In the genomic region with DNA sequence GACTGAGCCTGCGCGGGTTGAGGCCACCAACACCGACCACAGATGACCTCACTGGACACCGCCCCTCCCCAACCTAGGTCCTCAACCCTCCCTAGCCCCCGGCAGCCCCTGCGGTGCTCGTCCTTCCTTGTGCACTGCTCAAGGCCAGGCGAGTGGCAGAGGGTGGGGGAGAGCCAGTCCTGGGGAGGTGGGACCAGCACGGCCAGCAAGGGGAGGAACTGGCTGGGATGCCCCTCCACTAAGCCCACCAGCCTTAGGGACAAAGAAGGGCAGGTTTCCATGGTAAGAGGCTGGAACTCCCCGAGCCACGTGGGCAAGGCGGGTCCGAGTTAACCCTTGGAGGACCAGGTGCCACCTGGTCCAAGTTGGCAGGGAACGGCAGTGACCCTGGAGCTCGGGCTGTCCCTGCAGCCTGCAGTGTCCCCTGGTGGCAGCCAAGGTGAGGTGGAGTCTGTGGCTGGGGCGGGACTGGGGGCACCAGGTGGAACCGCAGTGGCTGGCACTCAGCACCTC, we compare ENCODE assay signal across 8 cellular contexts. TPM values are rescaled to one million over a fixed set of nuclear protein-coding genes. Genes with fewer than 3 reads are reported as not detected.
A peak's percentile ranks its signal among the peaks of the same experiment; 100 is the strongest.
DNase-seq lines count a peak whose midpoint lies in the region; ATAC-seq and TF ChIP-seq lines count a peak whose summit lies in the region.

No MANE protein-coding gene starts in this region.

- TF ChIP-seq POLR2A in upper lobe of left lung (IDR thresholded peaks at IDR 0.05): no peak

- H3K27ac Mint-ChIP-seq in activated CD4-positive, alpha-beta T cell treated with anti-CD3 and anti-CD28 coated beads for 36 hours: no peak overlapping the region
- no peak overlapping the region for H3K27ac Mint-ChIP-seq in activated T-helper 1 cell treated with anti-CD3 and anti-CD28 coated beads, Interleukin-12 subunit alpha, Interleukin-12 subunit beta, Interleukin-2, Interleukin-4 antibody, amounts not matched to agents 30 ng/mL and 10 ng/mL and 1 ng/mL, durations not matched to agents 14 hours and 24 hours and 36 hours

- intact Hi-C loops in activated CD4-positive, alpha-beta T cell treated with anti-CD3 and anti-CD28 coated beads for 36 hours (cut with DNase I, micrococcal nuclease): no loop called here
- intact Hi-C loops in activated T-helper 1 cell treated with anti-CD3 and anti-CD28 coated beads, Interleukin-12 subunit alpha, Interleukin-12 subunit beta, Interleukin-2, Interleukin-4 antibody, amounts not matched to agents 30 ng/mL and 10 ng/mL and 1 ng/mL, durations not matched to agents 14 hours and 24 hours and 36 hours (cut with micrococcal nuclease): loop anchor here (2.0 kb wide), 1 partner anchor 23 kb away; no protein-coding TSS in a partner anchor

- no peak overlapping the region for H3K4me3 Mint-ChIP-seq in activated CD4-positive, alpha-beta T cell treated with anti-CD3 and anti-CD28 coated beads for 36 hours
- no peak overlapping the region for H3K4me3 Mint-ChIP-seq in activated T-helper 1 cell treated with anti-CD3 and anti-CD28 coated beads, Interleukin-12 subunit alpha, Interleukin-12 subunit beta, Interleukin-2, Interleukin-4 antibody, amounts not matched to agents 30 ng/mL and 10 ng/mL and 1 ng/mL, durations not matched to agents 14 hours and 24 hours and 36 hours

- TF ChIP-seq CTCF in upper lobe of left lung (IDR thresholded peaks at IDR 0.05): peak; percentile 57 to 85 (median 74)

- peak; percentile 59 for DNase-seq in activated CD4-positive, alpha-beta T cell treated with anti-CD3 and anti-CD28 coated beads for 36 hours
- no peak for DNase-seq in activated CD4-positive, alpha-beta T cell treated with anti-CD3 and anti-CD28 coated beads for 1 hour
- peak; percentile 95 for DNase-seq in NCI-H2196 (lab: John Stamatoyannopoulos, UW; ENCODE audit: unreplicated experiment)
- peak; percentile 29 for DNase-seq in adipocyte (ENCODE audit: low read depth)
- DNase-seq in iPS-NIHi7 (ENCODE audit: extremely low spot score): peak; percentile 87
- peak; percentile 52 to 55 for DNase-seq in upper lobe of left lung
- DNase-seq in activated T-helper 1 cell treated with anti-CD3 and anti-CD28 coated beads, Interleukin-12 subunit alpha, Interleukin-12 subunit beta, Interleukin-2, Interleukin-4 antibody, amounts not matched to agents 30 ng/mL and 10 ng/mL and 1 ng/mL, durations not matched to agents 14 hours and 24 hours and 36 hours (ENCODE audit: low spot score): no peak

- no peak for TF ChIP-seq EP300 in upper lobe of left lung (IDR thresholded peaks at IDR 0.05)

- CTCF ChIA-PET in activated CD4-positive, alpha-beta T cell treated with anti-CD3 and anti-CD28 coated beads for 36 hours (lab: Charles Lee): no interaction called here

- H3K4me1 Mint-ChIP-seq in activated CD4-positive, alpha-beta T cell treated with anti-CD3 and anti-CD28 coated beads for 36 hours: no peaks in the 10 kb centered on the region
- H3K4me1 Mint-ChIP-seq in activated T-helper 1 cell treated with anti-CD3 and anti-CD28 coated beads, Interleukin-12 subunit alpha, Interleukin-12 subunit beta, Interleukin-2, Interleukin-4 antibody, amounts not matched to agents 30 ng/mL and 10 ng/mL and 1 ng/mL, durations not matched to agents 14 hours and 24 hours and 36 hours (ENCODE audit: low read depth): no peaks in the 10 kb centered on the region

- H3K4me3 ChIP-seq in adipocyte (ENCODE audit: low read length) (no peak overlapping the region), upper lobe of left lung (no peak overlapping the region)

- H3K36me3 Mint-ChIP-seq in activated CD4-positive, alpha-beta T cell treated with anti-CD3 and anti-CD28 coated beads for 36 hours (ENCODE audit: low read depth): peaks cover 11% of the 10 kb centered on the region
- H3K36me3 Mint-ChIP-seq in activated T-helper 1 cell treated with anti-CD3 and anti-CD28 coated beads, Interleukin-12 subunit alpha, Interleukin-12 subunit beta, Interleukin-2, Interleukin-4 antibody, amounts not matched to agents 30 ng/mL and 10 ng/mL and 1 ng/mL, durations not matched to agents 14 hours and 24 hours and 36 hours (ENCODE audit: low read depth): peaks cover 8% of the 10 kb centered on the region

- ATAC-seq in activated CD4-positive, alpha-beta T cell treated with anti-CD3 and anti-CD28 coated beads for 36 hours: peak; percentile 57
- ATAC-seq in upper lobe of left lung (ENCODE audit: low FRiP score in 2 of 2) (peak; percentile 14 to 26), GM18909 (IDR thresholded peaks at IDR 0.05; ENCODE audit: poor library complexity, unreplicated experiment) (no peak)

- no peak overlapping the region for H3K9ac ChIP-seq in adipocyte (ENCODE audit: low read length)

- H3K9me3 Mint-ChIP-seq in activated CD4-positive, alpha-beta T cell treated with anti-CD3 and anti-CD28 coated beads for 36 hours (ENCODE audit: low read depth): no peaks in the 10 kb centered on the region
- no peaks in the 10 kb centered on the region for H3K9me3 Mint-ChIP-seq in activated T-helper 1 cell treated with anti-CD3 and anti-CD28 coated beads, Interleukin-12 subunit alpha, Interleukin-12 subunit beta, Interleukin-2, Interleukin-4 antibody, amounts not matched to agents 30 ng/mL and 10 ng/mL and 1 ng/mL, durations not matched to agents 14 hours and 24 hours and 36 hours

- POLR2A ChIA-PET in activated CD4-positive, alpha-beta T cell treated with anti-CD3 and anti-CD28 coated beads for 36 hours (lab: Charles Lee): no interaction called here

- H3K27me3 Mint-ChIP-seq in activated CD4-positive, alpha-beta T cell treated with anti-CD3 and anti-CD28 coated beads for 36 hours: peaks cover 16% of the 10 kb centered on the region
- peaks cover 11% of the 10 kb centered on the region for H3K27me3 Mint-ChIP-seq in activated T-helper 1 cell treated with anti-CD3 and anti-CD28 coated beads, Interleukin-12 subunit alpha, Interleukin-12 subunit beta, Interleukin-2, Interleukin-4 antibody, amounts not matched to agents 30 ng/mL and 10 ng/mL and 1 ng/mL, durations not matched to agents 14 hours and 24 hours and 36 hours (ENCODE audit: insufficient read depth)

- H3K9me3 ChIP-seq in adipocyte (ENCODE audit: control insufficient read depth, low read length): no peaks in the 10 kb centered on the region
- H3K9me3 ChIP-seq in upper lobe of left lung: no peaks in the 10 kb centered on the region

- H3K36me3 ChIP-seq in adipocyte (ENCODE audit: control insufficient read depth, insufficient read depth, low read length, severe bottlenecking) (peaks cover 10% of the 10 kb centered on the region), upper lobe of left lung (peaks cover 0 to 34% (median 25%) of the 10 kb centered on the region in 4 donors)

- 7% methylated on average over 14 of the region's 17 CpGs; no CpG with 5 or more reads in 1 of the 2 donors for WGBS in upper lobe of left lung, 2 donors

- H3K27me3 ChIP-seq in adipocyte (replicated peaks; ENCODE audit: control insufficient read depth, insufficient read depth, low read length): peaks cover 9% of the 10 kb centered on the region
- H3K27me3 ChIP-seq in upper lobe of left lung: peaks cover 0 to 26% (median 17%) of the 10 kb centered on the region in 4 donors

- H3K27ac ChIP-seq in upper lobe of left lung: no peak overlapping the region

- H3K4me1 ChIP-seq in adipocyte (ENCODE audit: control insufficient read depth, insufficient read depth, low read length) (no peaks in the 10 kb centered on the region), upper lobe of left lung (peaks cover 15 to 21% (median 15%) of the 10 kb centered on the region in 4 donors)

RNA-seq across cellular contexts. Expression of gene FSCN2, which starts 9.2 kb away (rescaled TPM):
- total RNA-seq in activated CD4-positive, alpha-beta T cell treated with anti-CD3 and anti-CD28 coated beads for 36 hours: under 1 TPM; 0.23 to 0.58 TPM
- total RNA-seq in upper lobe of left lung: 10 to 100 TPM in 1 of 6 donors, 1 to 10 TPM in 5; 2.7 to 37.7 (median 3.9) TPM
- total RNA-seq in activated T-helper 1 cell treated with anti-CD3 and anti-CD28 coated beads, Interleukin-12 subunit alpha, Interleukin-12 subunit beta, Interleukin-2, Interleukin-4 antibody, amounts not matched to agents 30 ng/mL and 10 ng/mL and 1 ng/mL, durations not matched to agents 14 hours and 24 hours and 36 hours: 0.52 and 0.64 TPM in 2 replicates

RNA-seq across cellular contexts. Expression of gene FAAP100, which starts 14.8 kb away (rescaled TPM):
- 10 to 100 TPM; 30.4 to 39.3 TPM for total RNA-seq in activated CD4-positive, alpha-beta T cell treated with anti-CD3 and anti-CD28 coated beads for 36 hours
- total RNA-seq in upper lobe of left lung: 10 to 100 TPM; 22.0 to 70.2 (median 32.5) TPM
- 69.2 and 69.5 TPM in 2 replicates for total RNA-seq in activated T-helper 1 cell treated with anti-CD3 and anti-CD28 coated beads, Interleukin-12 subunit alpha, Interleukin-12 subunit beta, Interleukin-2, Interleukin-4 antibody, amounts not matched to agents 30 ng/mL and 10 ng/mL and 1 ng/mL, durations not matched to agents 14 hours and 24 hours and 36 hours

RNA-seq across cellular contexts. Expression of gene ACTG1, which starts 24.8 kb away (rescaled TPM):
- total RNA-seq in activated CD4-positive, alpha-beta T cell treated with anti-CD3 and anti-CD28 coated beads for 36 hours: 1,000 to 10,000 TPM; 4,119 to 5,987 TPM
- 1,000 to 10,000 TPM in 5 of 6 donors, 100 to 1,000 TPM in 1; 902 to 3,864 (median 2,097) TPM for total RNA-seq in upper lobe of left lung
- total RNA-seq in activated T-helper 1 cell treated with anti-CD3 and anti-CD28 coated beads, Interleukin-12 subunit alpha, Interleukin-12 subunit beta, Interleukin-2, Interleukin-4 antibody, amounts not matched to agents 30 ng/mL and 10 ng/mL and 1 ng/mL, durations not matched to agents 14 hours and 24 hours and 36 hours: 3,516 TPM in 2 replicates

Comparison
In these comparisons a context has a peak if more than half of its experiments do, and no peak if none do; other contexts are left out.
1. DNase-seq: peak in activated CD4-positive, alpha-beta T cell treated with anti-CD3 and anti-CD28 coated beads for 36 hours (single experiment), NCI-H2196 (single experiment), adipocyte (single experiment), iPS-NIHi7 (single experiment) and upper lobe of left lung (2 of 2); none in activated CD4-positive, alpha-beta T cell treated with anti-CD3 and anti-CD28 coated beads for 1 hour (single experiment) and activated T-helper 1 cell treated with anti-CD3 and anti-CD28 coated beads, Interleukin-12 subunit alpha, Interleukin-12 subunit beta, Interleukin-2, Interleukin-4 antibody, amounts not matched to agents 30 ng/mL and 10 ng/mL and 1 ng/mL, durations not matched to agents 14 hours and 24 hours and 36 hours (single experiment).